Comparison of ENCODE assay signal across 28 cellular contexts in the genomic region with DNA sequence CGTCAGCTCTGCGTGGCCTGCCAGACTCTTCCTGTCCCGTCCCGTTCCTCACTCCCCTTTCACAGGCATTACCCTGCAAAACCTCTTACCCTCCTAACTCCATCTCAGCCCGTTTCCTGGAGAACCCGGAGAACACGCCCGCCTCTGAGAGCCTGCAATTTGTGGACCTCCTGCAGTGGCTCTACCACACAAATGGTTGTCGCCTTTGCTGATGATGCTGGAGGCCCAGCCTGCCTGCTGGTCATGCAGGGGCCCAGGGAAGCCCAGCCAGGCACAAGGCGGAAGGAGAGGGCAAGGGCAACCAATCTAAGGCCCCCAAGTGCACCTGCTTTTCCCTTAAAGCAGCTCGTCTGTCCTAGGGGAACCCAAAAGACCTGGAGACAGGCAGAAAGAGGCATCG. TPM values are rescaled to one million over a fixed set of nuclear protein-coding genes. Genes with fewer than 3 reads are reported as not detected.
"Had no signal": no experiment of that assay in that cellular context is flagged by ENCODE, and none has a peak within 500 bp of the region (broad histone marks: within the 10 kb centered on the region; RNA-seq: fewer than 3 reads in every experiment).

No MANE protein-coding gene starts in this region.

- H3K36me3 ChIP-seq: left lung, lower lobe of right lung, neural progenitor cell, suprapubic skin, tibial artery had no signal

- H3K9ac ChIP-seq: neural progenitor cell had no signal

- H3K4me1 Mint-ChIP-seq: activated CD4-positive, alpha-beta T cell treated with anti-CD3 and anti-CD28 coated beads for 36 hours; activated CD8-positive, alpha-beta memory T cell treated with anti-CD3 and anti-CD28 coated beads, Interleukin-2, amount 10 ng/mL, durations not matched to agents 7 days and 5 days; activated naive CD4-positive, alpha-beta T cell treated with anti-CD3 and anti-CD28 coated beads, Interleukin-2, amount 50 U/mL, for 24 hours; central memory CD8-positive, alpha-beta T cell; natural killer cell had no signal

- H3K4me3 ChIP-seq: left lung, lower lobe of right lung, neural progenitor cell, suprapubic skin, tibial artery had no signal

- H2AFZ ChIP-seq: neural progenitor cell had no signal

- H3K27ac ChIP-seq: left lung, lower lobe of right lung, neural progenitor cell, suprapubic skin, tibial artery had no signal

- H3K4me1 ChIP-seq: left lung, lower lobe of right lung, suprapubic skin had no signal

- H3K9me3 ChIP-seq: left lung, lower lobe of right lung, suprapubic skin, tibial artery had no signal

- H3K36me3 Mint-ChIP-seq: activated CD8-positive, alpha-beta memory T cell treated with anti-CD3 and anti-CD28 coated beads, Interleukin-2, amount 10 ng/mL, durations not matched to agents 7 days and 5 days; activated naive CD4-positive, alpha-beta T cell treated with anti-CD3 and anti-CD28 coated beads, Interleukin-2, amount 50 U/mL, for 24 hours; natural killer cell had no signal

- H3K27ac Mint-ChIP-seq: activated CD4-positive, alpha-beta T cell treated with anti-CD3 and anti-CD28 coated beads for 36 hours; activated CD8-positive, alpha-beta memory T cell treated with anti-CD3 and anti-CD28 coated beads, Interleukin-2, amount 10 ng/mL, durations not matched to agents 7 days and 5 days; activated CD8-positive, alpha-beta T cell treated with anti-CD3 and anti-CD28 coated beads, Interleukin-2, amount 10 ng/mL, durations not matched to agents 7 days and 5 days; activated naive CD4-positive, alpha-beta T cell treated with anti-CD3 and anti-CD28 coated beads, Interleukin-2, amount 50 U/mL, for 24 hours; activated naive CD8-positive, alpha-beta T cell treated with anti-CD3 and anti-CD28 coated beads, Interleukin-2, amount 50 U/mL, for 24 hours; activated T-helper 2 cell treated with anti-CD3 and anti-CD28 coated beads, Interferon-gamma antibody, Interleukin-2, Interleukin-4, amounts not matched to agents 10 μg/mL and 5 μg/mL and 100 μg/mL, durations not matched to agents 14 hours and 24 hours and 36 hours; natural killer cell; T-helper 2 cell treated with Interferon-gamma antibody and Interleukin-4, amounts not matched to agents 5 μg/mL and 100 μg/mL, for 36 hours had no signal

- FAIRE-seq: colon, endometrium, frontal cortex, islet of Langerhans had no signal

- H3K9me3 Mint-ChIP-seq: activated naive CD4-positive, alpha-beta T cell treated with anti-CD3 and anti-CD28 coated beads, Interleukin-2, amount 50 U/mL, for 24 hours; activated naive CD8-positive, alpha-beta T cell treated with anti-CD3 and anti-CD28 coated beads, Interleukin-2, amount 50 U/mL, for 24 hours; activated T-helper 2 cell treated with anti-CD3 and anti-CD28 coated beads, Interferon-gamma antibody, Interleukin-2, Interleukin-4, amounts not matched to agents 10 μg/mL and 5 μg/mL and 100 μg/mL, durations not matched to agents 14 hours and 24 hours and 36 hours; central memory CD8-positive, alpha-beta T cell; natural killer cell; T-helper 2 cell treated with Interferon-gamma antibody and Interleukin-4, amounts not matched to agents 5 μg/mL and 100 μg/mL, for 36 hours had no signal

- DNase-seq: activated CD4-positive, alpha-beta T cell treated with anti-CD3 and anti-CD28 coated beads for 36 hours; activated CD4-positive, CD25-positive, alpha-beta regulatory T cell; activated CD8-positive, alpha-beta memory T cell treated with anti-CD3 and anti-CD28 coated beads, Interleukin-2, amount 10 ng/mL, durations not matched to agents 7 days and 5 days; activated CD8-positive, alpha-beta T cell treated with anti-CD3 and anti-CD28 coated beads, Interleukin-2, amount 10 ng/mL, durations not matched to agents 7 days and 5 days; activated naive CD8-positive, alpha-beta T cell treated with anti-CD3 and anti-CD28 coated beads, Interleukin-2, amount 50 U/mL, for 24 hours; activated T-cell treated with anti-CD3 and anti-CD28 coated beads, Interleukin-2, amount 50 U/mL, for 48 hours; dermis blood vessel endothelial cell; effector CD4-positive, alpha-beta T cell; left lung; lower lobe of right lung; mesenchymal stem cell; natural killer cell; stimulated activated CD4-positive, alpha-beta T cell treated with anti-CD3 and anti-CD28 coated beads, Interleukin-15, amount 100 ng/mL, for 24 hours; stimulated activated CD4-positive, alpha-beta T cell treated with anti-CD3 and anti-CD28 coated beads, Interleukin-2, amount 100 ng/mL, for 24 hours; stimulated activated naive CD4-positive, alpha-beta T cell; tibial artery had no signal

- H3K27me3 ChIP-seq: neural progenitor cell, suprapubic skin, tibial artery had no signal

- H3K27me3 Mint-ChIP-seq: activated CD4-positive, alpha-beta T cell treated with anti-CD3 and anti-CD28 coated beads for 36 hours; activated CD8-positive, alpha-beta memory T cell treated with anti-CD3 and anti-CD28 coated beads, Interleukin-2, amount 10 ng/mL, durations not matched to agents 7 days and 5 days; activated naive CD4-positive, alpha-beta T cell treated with anti-CD3 and anti-CD28 coated beads, Interleukin-2, amount 50 U/mL, for 24 hours; activated naive CD8-positive, alpha-beta T cell treated with anti-CD3 and anti-CD28 coated beads, Interleukin-2, amount 50 U/mL, for 24 hours; central memory CD8-positive, alpha-beta T cell had no signal

- H3K4me2 ChIP-seq: neural progenitor cell had no signal

- ATAC-seq: activated CD4-positive, alpha-beta T cell treated with anti-CD3 and anti-CD28 coated beads for 36 hours; activated CD8-positive, alpha-beta memory T cell treated with anti-CD3 and anti-CD28 coated beads, Interleukin-2, amount 10 ng/mL, durations not matched to agents 7 days and 5 days; activated CD8-positive, alpha-beta T cell treated with anti-CD3 and anti-CD28 coated beads, Interleukin-2, amount 10 ng/mL, durations not matched to agents 7 days and 5 days; activated naive CD8-positive, alpha-beta T cell treated with anti-CD3 and anti-CD28 coated beads, Interleukin-2, amount 50 U/mL, for 24 hours; left lung; lower lobe of right lung; natural killer cell; right cardiac atrium had no signal

- H3K4me3 Mint-ChIP-seq: activated CD4-positive, alpha-beta T cell treated with anti-CD3 and anti-CD28 coated beads for 36 hours; activated CD8-positive, alpha-beta memory T cell treated with anti-CD3 and anti-CD28 coated beads, Interleukin-2, amount 10 ng/mL, durations not matched to agents 7 days and 5 days; activated CD8-positive, alpha-beta T cell treated with anti-CD3 and anti-CD28 coated beads, Interleukin-2, amount 10 ng/mL, durations not matched to agents 7 days and 5 days; activated naive CD4-positive, alpha-beta T cell treated with anti-CD3 and anti-CD28 coated beads, Interleukin-2, amount 50 U/mL, for 24 hours; activated naive CD8-positive, alpha-beta T cell treated with anti-CD3 and anti-CD28 coated beads, Interleukin-2, amount 50 U/mL, for 24 hours; central memory CD8-positive, alpha-beta T cell; natural killer cell; neural progenitor cell; T-helper 2 cell treated with Interferon-gamma antibody and Interleukin-4, amounts not matched to agents 5 μg/mL and 100 μg/mL, for 36 hours had no signal

RNA-seq across cellular contexts. Expression of gene RFLNA, which starts 22.5 kb away (rescaled TPM):
- total RNA-seq: activated CD4-positive, alpha-beta T cell treated with anti-CD3 and anti-CD28 coated beads for 36 hours; activated CD8-positive, alpha-beta memory T cell treated with anti-CD3 and anti-CD28 coated beads, Interleukin-2, amount 10 ng/mL, durations not matched to agents 7 days and 5 days; activated CD8-positive, alpha-beta T cell treated with anti-CD3 and anti-CD28 coated beads, Interleukin-2, amount 10 ng/mL, durations not matched to agents 7 days and 5 days; activated T-helper 2 cell treated with anti-CD3 and anti-CD28 coated beads, Interferon-gamma antibody, Interleukin-2, Interleukin-4, amounts not matched to agents 10 μg/mL and 5 μg/mL and 100 μg/mL, durations not matched to agents 14 hours and 24 hours and 36 hours; bronchial epithelial cell had no signal
